ENCODE assay signal across 1 cellular context in genomic region chr16:47625115-47625567, GRCh38.
TF ChIP-seq lines count a peak whose summit lies in the region.

No MANE protein-coding gene starts in this region.

TF ChIP-seq in K562, 482 proteins besides CTCF, POLR2A, EP300 and RAD21 (continued from another document and continues in another):
- TF ChIP-seq, protein P1, sequence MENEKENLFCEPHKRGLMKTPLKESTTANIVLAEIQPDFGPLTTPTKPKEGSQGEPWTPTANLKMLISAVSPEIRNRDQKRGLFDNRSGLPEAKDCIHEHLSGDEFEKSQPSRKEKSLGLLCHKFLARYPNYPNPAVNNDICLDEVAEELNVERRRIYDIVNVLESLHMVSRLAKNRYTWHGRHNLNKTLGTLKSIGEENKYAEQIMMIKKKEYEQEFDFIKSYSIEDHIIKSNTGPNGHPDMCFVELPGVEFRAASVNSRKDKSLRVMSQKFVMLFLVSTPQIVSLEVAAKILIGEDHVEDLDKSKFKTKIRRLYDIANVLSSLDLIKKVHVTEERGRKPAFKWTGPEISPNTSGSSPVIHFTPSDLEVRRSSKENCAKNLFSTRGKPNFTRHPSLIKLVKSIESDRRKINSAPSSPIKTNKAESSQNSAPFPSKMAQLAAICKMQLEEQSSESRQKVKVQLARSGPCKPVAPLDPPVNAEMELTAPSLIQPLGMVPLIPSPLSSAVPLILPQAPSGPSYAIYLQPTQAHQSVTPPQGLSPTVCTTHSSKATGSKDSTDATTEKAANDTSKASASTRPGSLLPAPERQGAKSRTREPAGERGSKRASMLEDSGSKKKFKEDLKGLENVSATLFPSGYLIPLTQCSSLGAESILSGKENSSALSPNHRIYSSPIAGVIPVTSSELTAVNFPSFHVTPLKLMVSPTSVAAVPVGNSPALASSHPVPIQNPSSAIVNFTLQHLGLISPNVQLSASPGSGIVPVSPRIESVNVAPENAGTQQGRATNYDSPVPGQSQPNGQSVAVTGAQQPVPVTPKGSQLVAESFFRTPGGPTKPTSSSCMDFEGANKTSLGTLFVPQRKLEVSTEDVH (IDR thresholded peaks at IDR 0.05; ENCODE audit: low read depth, partially characterized antibody), result no peak
- TF ChIP-seq AFF4 (CRISPR knock-in tag; IDR thresholded peaks at IDR 0.05) (no peak), COPS2 (conservative IDR thresholded peaks at IDR 0.05) (no peak), MIER1 (IDR thresholded peaks at IDR 0.05; ENCODE audit: low read depth) (no peak), MXD1 (CRISPR knock-in tag; IDR thresholded peaks at IDR 0.05; ENCODE audit: borderline replicate concordance, poor library complexity, severe bottlenecking) (no peak), PHB2 (IDR thresholded peaks at IDR 0.05; ENCODE audit: low read depth) (no peak), MCM3 (IDR thresholded peaks at IDR 0.05) (no peak), SMARCA4 (IDR thresholded peaks at IDR 0.05) (peak; percentile 94), RUNX1 (IDR thresholded peaks at IDR 0.05; ENCODE audit: low read depth) (no peak), PTBP1 (IDR thresholded peaks at IDR 0.05; ENCODE audit: low read depth, low read length) (0 out of 2 replicates have a peak, but pooled peaks have one; percentile 69), TFAM (CRISPR knock-in tag; conservative IDR thresholded peaks at IDR 0.05) (no peak), CHAMP1 (IDR thresholded peaks at IDR 0.05) (peak; percentile 80), ZNF143 (CRISPR knock-in tag; IDR thresholded peaks at IDR 0.05) (no peak), NFATC3 (IDR thresholded peaks at IDR 0.05) (no peak), ZNF165 (CRISPR knock-in tag; IDR thresholded peaks at IDR 0.05; ENCODE audit: borderline replicate concordance) (no peak), MYNN (IDR thresholded peaks at IDR 0.05) (no peak), MYNN (CRISPR knock-in tag; IDR thresholded peaks at IDR 0.05) (no peak), ZNF830 (CRISPR knock-in tag; IDR thresholded peaks at IDR 0.05) (no peak), TAF1 (IDR thresholded peaks at IDR 0.05; ENCODE audit: control insufficient read depth, extremely low read depth, insufficient read depth, low read length, severe bottlenecking) (no peak), ZNF79 (CRISPR knock-in tag; IDR thresholded peaks at IDR 0.05; ENCODE audit: low read depth) (no peak), GATAD2A (IDR thresholded peaks at IDR 0.05) (no peak; the same call in 1 of the 2 replicates), SMC3 (conservative IDR thresholded peaks at IDR 0.05; ENCODE audit: insufficient read depth, low read depth, low read length) (no peak), MEF2A (IDR thresholded peaks at IDR 0.05; ENCODE audit: control insufficient read depth, low read depth, low read length) (no peak), POLR2AphosphoS2 (IDR thresholded peaks at IDR 0.05; ENCODE audit: low read length) (no peak), NR2C2 (CRISPR knock-in tag; IDR thresholded peaks at IDR 0.05) (no peak), NR2C2 (tag; IDR thresholded peaks at IDR 0.05) (no peak), ZNF707 (CRISPR knock-in tag; conservative IDR thresholded peaks at IDR 0.05) (no peak), HDAC1 (IDR thresholded peaks at IDR 0.05) (0 out of 4 replicates have a peak, but pooled peaks of 1 of the 2 experiments have one; percentile 7), TCF7L2 (IDR thresholded peaks at IDR 0.05; ENCODE audit: low read depth, low read length) (no peak), NR2F6 (CRISPR knock-in tag; IDR thresholded peaks at IDR 0.05) (no peak), C11orf30 (IDR thresholded peaks at IDR 0.05; ENCODE audit: low read depth) (peak; percentile 84), MCM5 (IDR thresholded peaks at IDR 0.05; ENCODE audit: low read depth) (no peak), PRMT5 (CRISPR knock-in tag; IDR thresholded peaks at IDR 0.05) (no peak)
- TF ChIP-seq, protein P2, sequence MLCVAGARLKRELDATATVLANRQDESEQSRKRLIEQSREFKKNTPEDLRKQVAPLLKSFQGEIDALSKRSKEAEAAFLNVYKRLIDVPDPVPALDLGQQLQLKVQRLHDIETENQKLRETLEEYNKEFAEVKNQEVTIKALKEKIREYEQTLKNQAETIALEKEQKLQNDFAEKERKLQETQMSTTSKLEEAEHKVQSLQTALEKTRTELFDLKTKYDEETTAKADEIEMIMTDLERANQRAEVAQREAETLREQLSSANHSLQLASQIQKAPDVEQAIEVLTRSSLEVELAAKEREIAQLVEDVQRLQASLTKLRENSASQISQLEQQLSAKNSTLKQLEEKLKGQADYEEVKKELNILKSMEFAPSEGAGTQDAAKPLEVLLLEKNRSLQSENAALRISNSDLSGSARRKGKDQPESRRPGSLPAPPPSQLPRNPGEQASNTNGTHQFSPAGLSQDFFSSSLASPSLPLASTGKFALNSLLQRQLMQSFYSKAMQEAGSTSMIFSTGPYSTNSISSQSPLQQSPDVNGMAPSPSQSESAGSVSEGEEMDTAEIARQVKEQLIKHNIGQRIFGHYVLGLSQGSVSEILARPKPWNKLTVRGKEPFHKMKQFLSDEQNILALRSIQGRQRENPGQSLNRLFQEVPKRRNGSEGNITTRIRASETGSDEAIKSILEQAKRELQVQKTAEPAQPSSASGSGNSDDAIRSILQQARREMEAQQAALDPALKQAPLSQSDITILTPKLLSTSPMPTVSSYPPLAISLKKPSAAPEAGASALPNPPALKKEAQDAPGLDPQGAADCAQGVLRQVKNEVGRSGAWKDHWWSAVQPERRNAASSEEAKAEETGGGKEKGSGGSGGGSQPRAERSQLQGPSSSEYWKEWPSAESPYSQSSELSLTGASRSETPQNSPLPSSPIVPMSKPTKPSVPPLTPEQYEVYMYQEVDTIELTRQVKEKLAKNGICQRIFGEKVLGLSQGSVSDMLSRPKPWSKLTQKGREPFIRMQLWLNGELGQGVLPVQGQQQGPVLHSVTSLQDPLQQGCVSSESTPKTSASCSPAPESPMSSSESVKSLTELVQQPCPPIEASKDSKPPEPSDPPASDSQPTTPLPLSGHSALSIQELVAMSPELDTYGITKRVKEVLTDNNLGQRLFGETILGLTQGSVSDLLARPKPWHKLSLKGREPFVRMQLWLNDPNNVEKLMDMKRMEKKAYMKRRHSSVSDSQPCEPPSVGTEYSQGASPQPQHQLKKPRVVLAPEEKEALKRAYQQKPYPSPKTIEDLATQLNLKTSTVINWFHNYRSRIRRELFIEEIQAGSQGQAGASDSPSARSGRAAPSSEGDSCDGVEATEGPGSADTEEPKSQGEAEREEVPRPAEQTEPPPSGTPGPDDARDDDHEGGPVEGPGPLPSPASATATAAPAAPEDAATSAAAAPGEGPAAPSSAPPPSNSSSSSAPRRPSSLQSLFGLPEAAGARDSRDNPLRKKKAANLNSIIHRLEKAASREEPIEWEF (CRISPR knock-in tag; IDR thresholded peaks at IDR 0.05), result peak; percentile 55; the same call in 1 of the 2 replicates
- TF ChIP-seq, protein P3, sequence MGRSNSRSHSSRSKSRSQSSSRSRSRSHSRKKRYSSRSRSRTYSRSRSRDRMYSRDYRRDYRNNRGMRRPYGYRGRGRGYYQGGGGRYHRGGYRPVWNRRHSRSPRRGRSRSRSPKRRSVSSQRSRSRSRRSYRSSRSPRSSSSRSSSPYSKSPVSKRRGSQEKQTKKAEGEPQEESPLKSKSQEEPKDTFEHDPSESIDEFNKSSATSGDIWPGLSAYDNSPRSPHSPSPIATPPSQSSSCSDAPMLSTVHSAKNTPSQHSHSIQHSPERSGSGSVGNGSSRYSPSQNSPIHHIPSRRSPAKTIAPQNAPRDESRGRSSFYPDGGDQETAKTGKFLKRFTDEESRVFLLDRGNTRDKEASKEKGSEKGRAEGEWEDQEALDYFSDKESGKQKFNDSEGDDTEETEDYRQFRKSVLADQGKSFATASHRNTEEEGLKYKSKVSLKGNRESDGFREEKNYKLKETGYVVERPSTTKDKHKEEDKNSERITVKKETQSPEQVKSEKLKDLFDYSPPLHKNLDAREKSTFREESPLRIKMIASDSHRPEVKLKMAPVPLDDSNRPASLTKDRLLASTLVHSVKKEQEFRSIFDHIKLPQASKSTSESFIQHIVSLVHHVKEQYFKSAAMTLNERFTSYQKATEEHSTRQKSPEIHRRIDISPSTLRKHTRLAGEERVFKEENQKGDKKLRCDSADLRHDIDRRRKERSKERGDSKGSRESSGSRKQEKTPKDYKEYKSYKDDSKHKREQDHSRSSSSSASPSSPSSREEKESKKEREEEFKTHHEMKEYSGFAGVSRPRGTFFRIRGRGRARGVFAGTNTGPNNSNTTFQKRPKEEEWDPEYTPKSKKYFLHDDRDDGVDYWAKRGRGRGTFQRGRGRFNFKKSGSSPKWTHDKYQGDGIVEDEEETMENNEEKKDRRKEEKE (IDR thresholded peaks at IDR 0.05; ENCODE audit: borderline replicate concordance in 1 of 2, control insufficient read depth in 1 of 2, low read depth in 2 of 2, low read length in 1 of 2), result no peak
- TF ChIP-seq, protein P4, sequence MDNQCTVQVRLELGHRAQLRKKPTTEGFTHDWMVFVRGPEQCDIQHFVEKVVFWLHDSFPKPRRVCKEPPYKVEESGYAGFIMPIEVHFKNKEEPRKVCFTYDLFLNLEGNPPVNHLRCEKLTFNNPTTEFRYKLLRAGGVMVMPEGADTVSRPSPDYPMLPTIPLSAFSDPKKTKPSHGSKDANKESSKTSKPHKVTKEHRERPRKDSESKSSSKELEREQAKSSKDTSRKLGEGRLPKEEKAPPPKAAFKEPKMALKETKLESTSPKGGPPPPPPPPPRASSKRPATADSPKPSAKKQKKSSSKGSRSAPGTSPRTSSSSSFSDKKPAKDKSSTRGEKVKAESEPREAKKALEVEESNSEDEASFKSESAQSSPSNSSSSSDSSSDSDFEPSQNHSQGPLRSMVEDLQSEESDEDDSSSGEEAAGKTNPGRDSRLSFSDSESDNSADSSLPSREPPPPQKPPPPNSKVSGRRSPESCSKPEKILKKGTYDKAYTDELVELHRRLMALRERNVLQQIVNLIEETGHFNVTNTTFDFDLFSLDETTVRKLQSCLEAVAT (IDR thresholded peaks at IDR 0.05), result no peak
- TF ChIP-seq, protein P5, sequence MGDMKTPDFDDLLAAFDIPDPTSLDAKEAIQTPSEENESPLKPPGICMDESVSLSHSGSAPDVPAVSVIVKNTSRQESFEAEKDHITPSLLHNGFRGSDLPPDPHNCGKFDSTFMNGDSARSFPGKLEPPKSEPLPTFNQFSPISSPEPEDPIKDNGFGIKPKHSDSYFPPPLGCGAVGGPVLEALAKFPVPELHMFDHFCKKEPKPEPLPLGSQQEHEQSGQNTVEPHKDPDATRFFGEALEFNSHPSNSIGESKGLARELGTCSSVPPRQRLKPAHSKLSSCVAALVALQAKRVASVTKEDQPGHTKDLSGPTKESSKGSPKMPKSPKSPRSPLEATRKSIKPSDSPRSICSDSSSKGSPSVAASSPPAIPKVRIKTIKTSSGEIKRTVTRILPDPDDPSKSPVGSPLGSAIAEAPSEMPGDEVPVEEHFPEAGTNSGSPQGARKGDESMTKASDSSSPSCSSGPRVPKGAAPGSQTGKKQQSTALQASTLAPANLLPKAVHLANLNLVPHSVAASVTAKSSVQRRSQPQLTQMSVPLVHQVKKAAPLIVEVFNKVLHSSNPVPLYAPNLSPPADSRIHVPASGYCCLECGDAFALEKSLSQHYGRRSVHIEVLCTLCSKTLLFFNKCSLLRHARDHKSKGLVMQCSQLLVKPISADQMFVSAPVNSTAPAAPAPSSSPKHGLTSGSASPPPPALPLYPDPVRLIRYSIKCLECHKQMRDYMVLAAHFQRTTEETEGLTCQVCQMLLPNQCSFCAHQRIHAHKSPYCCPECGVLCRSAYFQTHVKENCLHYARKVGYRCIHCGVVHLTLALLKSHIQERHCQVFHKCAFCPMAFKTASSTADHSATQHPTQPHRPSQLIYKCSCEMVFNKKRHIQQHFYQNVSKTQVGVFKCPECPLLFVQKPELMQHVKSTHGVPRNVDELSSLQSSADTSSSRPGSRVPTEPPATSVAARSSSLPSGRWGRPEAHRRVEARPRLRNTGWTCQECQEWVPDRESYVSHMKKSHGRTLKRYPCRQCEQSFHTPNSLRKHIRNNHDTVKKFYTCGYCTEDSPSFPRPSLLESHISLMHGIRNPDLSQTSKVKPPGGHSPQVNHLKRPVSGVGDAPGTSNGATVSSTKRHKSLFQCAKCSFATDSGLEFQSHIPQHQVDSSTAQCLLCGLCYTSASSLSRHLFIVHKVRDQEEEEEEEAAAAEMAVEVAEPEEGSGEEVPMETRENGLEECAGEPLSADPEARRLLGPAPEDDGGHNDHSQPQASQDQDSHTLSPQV (IDR thresholded peaks at IDR 0.05), result peak; percentile 97
